In genomic region chr2:151102196-151102692, GRCh38 we compare ENCODE assay signal across 26 cellular contexts.
DNase-seq lines count a peak whose midpoint lies in the region; ATAC-seq, FAIRE-seq and TF ChIP-seq lines count a peak whose summit lies in the region.
"Had no signal": no experiment of that assay in that cellular context is flagged by ENCODE, and none has a peak within 500 bp of the region (broad histone marks: within the 10 kb centered on the region; RNA-seq: fewer than 3 reads in every experiment).

No MANE protein-coding gene starts in this region.

- no peak for ATAC-seq in natural killer cell treated with Interleukin-12 subunit alpha and Interleukin-12 subunit beta and Interleukin-15 and Interleukin-18, amount 100 ng/mL, for 72 hours
- ATAC-seq: PC-3, Right ventricle myocardium inferior, T-cell had no signal

- H3K9me2 ChIP-seq in hepatocyte (replicated peaks; ENCODE audit: insufficient read depth): no peaks in the 10 kb centered on the region

- H3K4me1 ChIP-seq in hepatocyte (ENCODE audit: insufficient read depth): no peaks in the 10 kb centered on the region

- H3K4me3 ChIP-seq in hepatocyte: no peak overlapping the region
- H3K4me3 ChIP-seq: MG63, SJCRH30 had no signal

- no peak overlapping the region for H3K4me2 ChIP-seq in hepatocyte

- H3K27me3 Mint-ChIP-seq in natural killer cell treated with Interleukin-12 subunit alpha and Interleukin-12 subunit beta and Interleukin-15 and Interleukin-18, amount 100 ng/mL, for 72 hours: no peaks in the 10 kb centered on the region

- H2AFZ ChIP-seq in hepatocyte: no peak overlapping the region

- no peak overlapping the region for H3K27ac Mint-ChIP-seq in natural killer cell treated with Interleukin-12 subunit alpha and Interleukin-12 subunit beta and Interleukin-15 and Interleukin-18, amount 100 ng/mL, for 72 hours
- H3K27ac Mint-ChIP-seq: T-cell had no signal

- H3K4me1 Mint-ChIP-seq in natural killer cell treated with Interleukin-12 subunit alpha and Interleukin-12 subunit beta and Interleukin-15 and Interleukin-18, amount 100 ng/mL, for 72 hours (ENCODE audit: low read depth in 2 of 2): no peaks in the 10 kb centered on the region
- H3K4me1 Mint-ChIP-seq: T-cell had no signal

- no peaks in the 10 kb centered on the region for H3K79me2 ChIP-seq in hepatocyte

- H3K36me3 Mint-ChIP-seq in natural killer cell treated with Interleukin-12 subunit alpha and Interleukin-12 subunit beta and Interleukin-15 and Interleukin-18, amount 100 ng/mL, for 72 hours: no peaks in the 10 kb centered on the region
- H3K36me3 Mint-ChIP-seq: T-cell had no signal

- no peaks in the 10 kb centered on the region for H3K9me3 Mint-ChIP-seq in natural killer cell treated with Interleukin-12 subunit alpha and Interleukin-12 subunit beta and Interleukin-15 and Interleukin-18, amount 100 ng/mL, for 72 hours

- no peak overlapping the region for H3K27ac ChIP-seq in hepatocyte
- H3K27ac ChIP-seq: SJCRH30 had no signal

- FAIRE-seq in D721Med (lab: Jason Lieb, UNC): peak; percentile 64
- FAIRE-seq: GM12891, H1 had no signal

- H4K20me1 ChIP-seq in hepatocyte (ENCODE audit: insufficient read depth, poor library complexity, severe bottlenecking): no peaks in the 10 kb centered on the region

- DNase-seq in D721Med (ENCODE audit: insufficient read length, low spot score): no peak
- DNase-seq in NCI-H1694 treated with DMSO at 0.1 percent for 48 hours (lab: John Stamatoyannopoulos, UW): peak; percentile 33
- DNase-seq in NCI-H82 (lab: John Stamatoyannopoulos, UW): peak; percentile 64
- DNase-seq in cerebellum (ENCODE audit: low spot score): peak; percentile 66
- DNase-seq in mesenteric fat pad (ENCODE audit: low spot score): no peak
- DNase-seq in natural killer cell treated with Interleukin-12 subunit alpha and Interleukin-12 subunit beta and Interleukin-15 and Interleukin-18, amount 100 ng/mL, for 72 hours (ENCODE audit: low spot score): no peak
- DNase-seq in NOMO-1 treated with dmso at 0.1 percent for 144 hours (lab: John Stamatoyannopoulos, UW; ENCODE audit: unreplicated experiment): no peak
- DNase-seq in hepatocyte (ENCODE audit: low spot score): no peak
- DNase-seq: DMS79, EL, GF-D8, HCEC 1CT, IMR-90, KG1, MG63, NCI-H1048, NCI-H1417, NCI-H187, NCI-H2081 treated with DMSO at 0.1 percent for 48 hours, NCI-H69, PC-3, SJCRH30, T-cell had no signal

- no peak overlapping the region for H3K4me3 Mint-ChIP-seq in natural killer cell treated with Interleukin-12 subunit alpha and Interleukin-12 subunit beta and Interleukin-15 and Interleukin-18, amount 100 ng/mL, for 72 hours
- H3K4me3 Mint-ChIP-seq: T-cell had no signal

- H3K36me3 ChIP-seq in hepatocyte (replicated peaks; ENCODE audit: insufficient read depth, low read depth): no peaks in the 10 kb centered on the region
- H3K36me3 ChIP-seq: MG63, SJCRH30 had no signal

- no peaks in the 10 kb centered on the region for H3K27me3 ChIP-seq in hepatocyte
- H3K27me3 ChIP-seq: MG63 had no signal

- WGBS in hepatocyte (ENCODE audit: low lambda C conversion rate, missing lambda C conversion rate): 72% methylated on average over 2 of the region's 2 CpGs

- TF ChIP-seq CTCF in D721Med (IDR thresholded peaks at IDR 0.05; ENCODE audit: insufficient read depth, missing control alignments): no peak
- no peak for TF ChIP-seq CTCF in hepatocyte (IDR thresholded peaks at IDR 0.05; ENCODE audit: poor library complexity)

- no peaks in the 10 kb centered on the region for H3K9me3 ChIP-seq in hepatocyte (ENCODE audit: low read depth)
- H3K9me3 ChIP-seq: MG63, SJCRH30 had no signal

Comparison
In these comparisons a context has a peak if more than half of its experiments do, and no peak if none do; other contexts are left out.
1. DNase-seq: peak in NCI-H1694 treated with DMSO at 0.1 percent for 48 hours (single experiment), NCI-H82 (single experiment) and cerebellum (single experiment); none in D721Med (single experiment), mesenteric fat pad (single experiment), natural killer cell treated with Interleukin-12 subunit alpha and Interleukin-12 subunit beta and Interleukin-15 and Interleukin-18, amount 100 ng/mL, for 72 hours (single experiment), NOMO-1 treated with dmso at 0.1 percent for 144 hours (single experiment) and hepatocyte (single experiment).